ENCODE assay signal across 2 cellular contexts in the genomic region with DNA sequence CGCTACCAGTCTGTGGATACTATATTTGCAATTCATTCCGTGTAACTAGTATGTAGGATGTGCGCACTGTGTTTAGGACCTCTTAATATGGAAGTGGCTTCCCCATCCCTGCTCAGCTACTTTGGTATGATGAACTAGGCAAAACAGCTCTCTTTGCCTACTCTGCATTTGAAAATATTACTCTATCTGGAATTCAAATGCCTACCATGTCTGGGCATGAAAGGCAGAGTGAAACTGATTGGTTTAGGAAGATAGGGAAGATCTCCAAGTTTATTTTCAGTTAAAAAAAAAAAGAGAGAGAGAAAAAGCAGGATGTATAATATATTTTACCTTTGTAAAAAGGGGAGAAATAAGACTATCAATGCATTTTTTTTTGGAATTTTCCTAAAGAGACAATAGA.
TF ChIP-seq lines count a peak whose summit lies in the region.

No MANE protein-coding gene starts in this region.

TF ChIP-seq in GM23338, 12 proteins besides CTCF, POLR2A, EP300 and RAD21 (continued from another document):
- TF ChIP-seq POLR2AphosphoS5 (IDR thresholded peaks at IDR 0.05; ENCODE audit: low read depth) (no peak), EZH2 (IDR thresholded peaks at IDR 0.05; ENCODE audit: low read depth, unreplicated experiment) (no peak), NANOG (IDR thresholded peaks at IDR 0.05; ENCODE audit: borderline replicate concordance) (no peak), CREB1 (CRISPR knock-in tag; IDR thresholded peaks at IDR 0.05; ENCODE audit: low read depth) (no peak), EZH2phosphoT487 (IDR thresholded peaks at IDR 0.05; ENCODE audit: unreplicated experiment) (no peak)
- TF ChIP-seq, protein P1, sequence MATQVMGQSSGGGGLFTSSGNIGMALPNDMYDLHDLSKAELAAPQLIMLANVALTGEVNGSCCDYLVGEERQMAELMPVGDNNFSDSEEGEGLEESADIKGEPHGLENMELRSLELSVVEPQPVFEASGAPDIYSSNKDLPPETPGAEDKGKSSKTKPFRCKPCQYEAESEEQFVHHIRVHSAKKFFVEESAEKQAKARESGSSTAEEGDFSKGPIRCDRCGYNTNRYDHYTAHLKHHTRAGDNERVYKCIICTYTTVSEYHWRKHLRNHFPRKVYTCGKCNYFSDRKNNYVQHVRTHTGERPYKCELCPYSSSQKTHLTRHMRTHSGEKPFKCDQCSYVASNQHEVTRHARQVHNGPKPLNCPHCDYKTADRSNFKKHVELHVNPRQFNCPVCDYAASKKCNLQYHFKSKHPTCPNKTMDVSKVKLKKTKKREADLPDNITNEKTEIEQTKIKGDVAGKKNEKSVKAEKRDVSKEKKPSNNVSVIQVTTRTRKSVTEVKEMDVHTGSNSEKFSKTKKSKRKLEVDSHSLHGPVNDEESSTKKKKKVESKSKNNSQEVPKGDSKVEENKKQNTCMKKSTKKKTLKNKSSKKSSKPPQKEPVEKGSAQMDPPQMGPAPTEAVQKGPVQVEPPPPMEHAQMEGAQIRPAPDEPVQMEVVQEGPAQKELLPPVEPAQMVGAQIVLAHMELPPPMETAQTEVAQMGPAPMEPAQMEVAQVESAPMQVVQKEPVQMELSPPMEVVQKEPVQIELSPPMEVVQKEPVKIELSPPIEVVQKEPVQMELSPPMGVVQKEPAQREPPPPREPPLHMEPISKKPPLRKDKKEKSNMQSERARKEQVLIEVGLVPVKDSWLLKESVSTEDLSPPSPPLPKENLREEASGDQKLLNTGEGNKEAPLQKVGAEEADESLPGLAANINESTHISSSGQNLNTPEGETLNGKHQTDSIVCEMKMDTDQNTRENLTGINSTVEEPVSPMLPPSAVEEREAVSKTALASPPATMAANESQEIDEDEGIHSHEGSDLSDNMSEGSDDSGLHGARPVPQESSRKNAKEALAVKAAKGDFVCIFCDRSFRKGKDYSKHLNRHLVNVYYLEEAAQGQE (IDR thresholded peaks at IDR 0.05; ENCODE audit: unreplicated experiment) = no peak
- TF ChIP-seq, protein P2, sequence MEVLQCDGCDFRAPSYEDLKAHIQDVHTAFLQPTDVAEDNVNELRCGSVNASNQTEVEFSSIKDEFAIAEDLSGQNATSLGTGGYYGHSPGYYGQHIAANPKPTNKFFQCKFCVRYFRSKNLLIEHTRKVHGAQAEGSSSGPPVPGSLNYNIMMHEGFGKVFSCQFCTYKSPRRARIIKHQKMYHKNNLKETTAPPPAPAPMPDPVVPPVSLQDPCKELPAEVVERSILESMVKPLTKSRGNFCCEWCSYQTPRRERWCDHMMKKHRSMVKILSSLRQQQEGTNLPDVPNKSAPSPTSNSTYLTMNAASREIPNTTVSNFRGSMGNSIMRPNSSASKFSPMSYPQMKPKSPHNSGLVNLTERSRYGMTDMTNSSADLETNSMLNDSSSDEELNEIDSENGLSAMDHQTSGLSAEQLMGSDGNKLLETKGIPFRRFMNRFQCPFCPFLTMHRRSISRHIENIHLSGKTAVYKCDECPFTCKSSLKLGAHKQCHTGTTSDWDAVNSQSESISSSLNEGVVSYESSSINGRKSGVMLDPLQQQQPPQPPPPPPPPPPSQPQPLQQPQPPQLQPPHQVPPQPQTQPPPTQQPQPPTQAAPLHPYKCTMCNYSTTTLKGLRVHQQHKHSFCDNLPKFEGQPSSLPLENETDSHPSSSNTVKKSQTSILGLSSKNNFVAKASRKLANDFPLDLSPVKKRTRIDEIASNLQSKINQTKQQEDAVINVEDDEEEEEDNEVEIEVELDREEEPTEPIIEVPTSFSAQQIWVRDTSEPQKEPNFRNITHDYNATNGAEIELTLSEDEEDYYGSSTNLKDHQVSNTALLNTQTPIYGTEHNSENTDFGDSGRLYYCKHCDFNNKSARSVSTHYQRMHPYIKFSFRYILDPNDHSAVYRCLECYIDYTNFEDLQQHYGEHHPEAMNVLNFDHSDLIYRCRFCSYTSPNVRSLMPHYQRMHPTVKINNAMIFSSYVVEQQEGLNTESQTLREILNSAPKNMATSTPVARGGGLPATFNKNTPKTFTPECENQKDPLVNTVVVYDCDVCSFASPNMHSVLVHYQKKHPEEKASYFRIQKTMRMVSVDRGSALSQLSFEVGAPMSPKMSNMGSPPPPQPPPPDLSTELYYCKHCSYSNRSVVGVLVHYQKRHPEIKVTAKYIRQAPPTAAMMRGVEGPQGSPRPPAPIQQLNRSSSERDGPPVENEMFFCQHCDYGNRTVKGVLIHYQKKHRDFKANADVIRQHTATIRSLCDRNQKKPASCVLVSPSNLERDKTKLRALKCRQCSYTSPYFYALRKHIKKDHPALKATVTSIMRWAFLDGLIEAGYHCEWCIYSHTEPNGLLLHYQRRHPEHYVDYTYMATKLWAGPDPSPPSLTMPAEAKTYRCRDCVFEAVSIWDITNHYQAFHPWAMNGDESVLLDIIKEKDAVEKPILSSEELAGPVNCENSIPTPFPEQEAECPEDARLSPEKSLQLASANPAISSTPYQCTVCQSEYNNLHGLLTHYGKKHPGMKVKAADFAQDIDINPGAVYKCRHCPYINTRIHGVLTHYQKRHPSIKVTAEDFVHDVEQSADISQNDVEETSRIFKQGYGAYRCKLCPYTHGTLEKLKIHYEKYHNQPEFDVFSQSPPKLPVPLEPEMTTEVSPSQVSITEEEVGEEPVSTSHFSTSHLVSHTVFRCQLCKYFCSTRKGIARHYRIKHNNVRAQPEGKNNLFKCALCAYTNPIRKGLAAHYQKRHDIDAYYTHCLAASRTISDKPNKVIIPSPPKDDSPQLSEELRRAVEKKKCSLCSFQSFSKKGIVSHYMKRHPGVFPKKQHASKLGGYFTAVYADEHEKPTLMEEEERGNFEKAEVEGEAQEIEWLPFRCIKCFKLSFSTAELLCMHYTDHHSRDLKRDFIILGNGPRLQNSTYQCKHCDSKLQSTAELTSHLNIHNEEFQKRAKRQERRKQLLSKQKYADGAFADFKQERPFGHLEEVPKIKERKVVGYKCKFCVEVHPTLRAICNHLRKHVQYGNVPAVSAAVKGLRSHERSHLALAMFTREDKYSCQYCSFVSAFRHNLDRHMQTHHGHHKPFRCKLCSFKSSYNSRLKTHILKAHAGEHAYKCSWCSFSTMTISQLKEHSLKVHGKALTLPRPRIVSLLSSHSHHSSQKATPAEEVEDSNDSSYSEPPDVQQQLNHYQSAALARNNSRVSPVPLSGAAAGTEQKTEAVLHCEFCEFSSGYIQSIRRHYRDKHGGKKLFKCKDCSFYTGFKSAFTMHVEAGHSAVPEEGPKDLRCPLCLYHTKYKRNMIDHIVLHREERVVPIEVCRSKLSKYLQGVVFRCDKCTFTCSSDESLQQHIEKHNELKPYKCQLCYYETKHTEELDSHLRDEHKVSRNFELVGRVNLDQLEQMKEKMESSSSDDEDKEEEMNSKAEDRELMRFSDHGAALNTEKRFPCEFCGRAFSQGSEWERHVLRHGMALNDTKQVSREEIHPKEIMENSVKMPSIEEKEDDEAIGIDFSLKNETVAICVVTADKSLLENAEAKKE (CRISPR knock-in tag; IDR thresholded peaks at IDR 0.05) = no peak

TF ChIP-seq in SK-N-SH treated with all-trans-retinoic acid at 6 μM for 48 hours, 23 proteins besides CTCF, POLR2A, EP300 and RAD21 (continued from another document):
- no peak for TF ChIP-seq CSDC2 (CRISPR knock-in tag; IDR thresholded peaks at IDR 0.05)
- no peak for TF ChIP-seq TCF4 (CRISPR knock-in tag; IDR thresholded peaks at IDR 0.05; ENCODE audit: borderline replicate concordance)
- no peak for TF ChIP-seq PPARA (CRISPR knock-in tag; IDR thresholded peaks at IDR 0.05; ENCODE audit: borderline replicate concordance)
- no peak for TF ChIP-seq RARB (CRISPR knock-in tag; IDR thresholded peaks at IDR 0.05)
- TF ChIP-seq GLIS3 (CRISPR knock-in tag; IDR thresholded peaks at IDR 0.05) = no peak
- no peak for TF ChIP-seq ESRRG (CRISPR knock-in tag; IDR thresholded peaks at IDR 0.05)
- no peak for TF ChIP-seq BACH2 (CRISPR knock-in tag; IDR thresholded peaks at IDR 0.05; ENCODE audit: borderline replicate concordance)
- TF ChIP-seq ZFP30 (CRISPR knock-in tag; IDR thresholded peaks at IDR 0.05) = no peak
